Comparison of ENCODE assay signal across 25 cellular contexts in the genomic region with DNA sequence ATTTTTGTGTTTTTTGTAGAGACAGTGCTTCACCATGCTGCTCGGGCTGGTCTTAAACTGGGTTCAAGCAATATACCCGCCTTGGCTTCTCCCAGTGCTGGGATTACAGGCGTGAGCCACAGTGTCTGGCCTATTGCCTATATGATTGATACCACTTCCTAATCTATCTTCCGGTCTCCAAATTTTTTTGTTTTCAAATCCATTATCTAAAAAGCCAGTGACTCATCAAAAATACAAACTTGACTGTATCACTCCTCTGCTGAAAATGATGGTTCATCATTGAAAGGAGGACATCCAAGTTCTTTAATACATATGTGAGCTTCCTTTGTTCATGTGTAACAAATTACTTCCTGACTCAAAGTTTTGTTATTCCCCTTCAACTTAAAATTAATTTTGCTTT. TPM values are rescaled to one million over a fixed set of nuclear protein-coding genes. Genes with fewer than 3 reads are reported as not detected.
DNase-seq lines count a peak whose midpoint lies in the region; ATAC-seq, FAIRE-seq and TF ChIP-seq lines count a peak whose summit lies in the region.
"Had no signal": no experiment of that assay in that cellular context is flagged by ENCODE, and none has a peak within 500 bp of the region (broad histone marks: within the 10 kb centered on the region; RNA-seq: fewer than 3 reads in every experiment).

No MANE protein-coding gene starts in this region.

- H3K27me3 ChIP-seq in astrocyte (ENCODE audit: insufficient read depth, low read length) = no peaks in the 10 kb centered on the region
- H3K27me3 ChIP-seq: heart right ventricle, ovary, stomach had no signal

- H3K9ac ChIP-seq in astrocyte (ENCODE audit: low read length) = no peak overlapping the region

- peaks cover 27% of the 10 kb centered on the region for H3K36me3 ChIP-seq in astrocyte (ENCODE audit: insufficient read depth, low read length)
- H3K36me3 ChIP-seq: ovary had no signal

- H3K4me3 Mint-ChIP-seq in activated CD4-positive, alpha-beta T cell treated with anti-CD3 and anti-CD28 coated beads, Interleukin-2, amount 10 ng/mL, durations not matched to agents 24 days and 14 days = peak overlapping the region; percentile 15
- H3K4me3 Mint-ChIP-seq in T-cell = no peak overlapping the region
- H3K4me3 Mint-ChIP-seq in astrocyte (ENCODE audit: unreplicated experiment) = no peak overlapping the region
- peak overlapping the region; percentile 66 for H3K4me3 Mint-ChIP-seq in natural killer cell treated with Interleukin-12 subunit alpha and Interleukin-12 subunit beta and Interleukin-15 and Interleukin-18, amount 100 ng/mL, for 72 hours
- H3K4me3 Mint-ChIP-seq: endodermal cell had no signal

- peaks cover 26% of the 10 kb centered on the region for H4K20me1 ChIP-seq in astrocyte (ENCODE audit: insufficient read depth, low read length)

- no peaks in the 10 kb centered on the region for H3K9me3 ChIP-seq in astrocyte (ENCODE audit: insufficient read depth, low read depth, low read length)
- H3K9me3 ChIP-seq: heart right ventricle, lower lobe of right lung, ovary, stomach had no signal

- intact Hi-C loops in activated CD4-positive, alpha-beta T cell treated with anti-CD3 and anti-CD28 coated beads, Interleukin-2, amount 10 ng/mL, durations not matched to agents 24 days and 14 days (cut with micrococcal nuclease) = no loop called here

- no peaks in the 10 kb centered on the region for H3K4me1 ChIP-seq in astrocyte (ENCODE audit: insufficient read depth, low read length)

- CTCF ChIA-PET in T-cell (lab: Charles Lee) = no interaction called here

- DNase-seq in activated CD4-positive, alpha-beta T cell treated with anti-CD3 and anti-CD28 coated beads, Interleukin-2, amount 10 ng/mL, durations not matched to agents 24 days and 14 days = no peak
- DNase-seq in activated CD4-positive, alpha-beta T cell treated with anti-CD3 and anti-CD28 coated beads for 4 hours = no peak
- no peak for DNase-seq in T-cell
- peak; percentile 9 for DNase-seq in astrocyte (ENCODE audit: low read depth)
- no peak for DNase-seq in natural killer cell treated with Interleukin-12 subunit alpha and Interleukin-12 subunit beta and Interleukin-15 and Interleukin-18, amount 100 ng/mL, for 72 hours (ENCODE audit: low spot score)
- DNase-seq in stimulated activated naive CD4-positive, alpha-beta T cell (lab: John Stamatoyannopoulos, UW) = no peak
- no peak for DNase-seq in AG20443 (ENCODE audit: low spot score)
- DNase-seq: activated gamma-delta T cell treated with Interleukin-2 at 50 U/mL for 16 hours, DMS53, endodermal cell, H7, heart right ventricle, lower lobe of right lung, NCI-H1417 treated with DMSO at 0.1 percent for 48 hours, NCI-H2171, NCI-H526, ovary, stomach had no signal

- H3K27ac ChIP-seq in astrocyte (ENCODE audit: low read depth, low read length) = no peak overlapping the region
- H3K27ac ChIP-seq: C4-2B, heart right ventricle, lower lobe of right lung, ovary, stomach, VCaP had no signal

- no peak for FAIRE-seq in astrocyte (lab: Jason Lieb, UNC)
- FAIRE-seq: A204.1, GM12891, islet of Langerhans had no signal

- POLR2A ChIA-PET in T-cell (lab: Charles Lee) = no interaction called here

- TF ChIP-seq CTCF in astrocyte (IDR thresholded peaks at IDR 0.05; ENCODE audit: insufficient read depth, low read depth, low read length) = no peak

- ATAC-seq in T-cell (replicated peaks in 1 of 4) = no peak
- no peak for ATAC-seq in natural killer cell treated with Interleukin-12 subunit alpha and Interleukin-12 subunit beta and Interleukin-15 and Interleukin-18, amount 100 ng/mL, for 72 hours
- no peak for ATAC-seq in HG02763 (IDR thresholded peaks at IDR 0.05; ENCODE audit: unreplicated experiment)
- ATAC-seq: heart right ventricle, lower lobe of right lung, sciatic nerve had no signal

- H3K9me3 Mint-ChIP-seq in activated CD4-positive, alpha-beta T cell treated with anti-CD3 and anti-CD28 coated beads, Interleukin-2, amount 10 ng/mL, durations not matched to agents 24 days and 14 days = peaks cover 3% of the 10 kb centered on the region
- H3K9me3 Mint-ChIP-seq in T-cell (no peaks in the 10 kb centered on the region), astrocyte (ENCODE audit: unreplicated experiment) (no peaks in the 10 kb centered on the region)
- H3K9me3 Mint-ChIP-seq in natural killer cell treated with Interleukin-12 subunit alpha and Interleukin-12 subunit beta and Interleukin-15 and Interleukin-18, amount 100 ng/mL, for 72 hours = no peaks in the 10 kb centered on the region
- H3K9me3 Mint-ChIP-seq: endodermal cell had no signal

- no peaks in the 10 kb centered on the region for H3K27me3 Mint-ChIP-seq in activated CD4-positive, alpha-beta T cell treated with anti-CD3 and anti-CD28 coated beads, Interleukin-2, amount 10 ng/mL, durations not matched to agents 24 days and 14 days
- H3K27me3 Mint-ChIP-seq in T-cell (no peaks in the 10 kb centered on the region), astrocyte (ENCODE audit: low read depth, unreplicated experiment) (no peaks in the 10 kb centered on the region)
- H3K27me3 Mint-ChIP-seq in natural killer cell treated with Interleukin-12 subunit alpha and Interleukin-12 subunit beta and Interleukin-15 and Interleukin-18, amount 100 ng/mL, for 72 hours = no peaks in the 10 kb centered on the region

- no peak overlapping the region for H3K4me3 ChIP-seq in astrocyte (ENCODE audit: insufficient read depth, low read depth, low read length)
- H3K4me3 ChIP-seq: heart right ventricle, lower lobe of right lung, ovary, stomach had no signal

- peaks cover 38% of the 10 kb centered on the region for H3K4me1 Mint-ChIP-seq in activated CD4-positive, alpha-beta T cell treated with anti-CD3 and anti-CD28 coated beads, Interleukin-2, amount 10 ng/mL, durations not matched to agents 24 days and 14 days
- H3K4me1 Mint-ChIP-seq in T-cell = peaks cover 46 to 50% (median 47%) of the 10 kb centered on the region in 3 donors
- peaks cover 11% of the 10 kb centered on the region for H3K4me1 Mint-ChIP-seq in astrocyte (ENCODE audit: low read depth, unreplicated experiment)
- peaks cover 31 to 43% of the 10 kb centered on the region in 2 donors for H3K4me1 Mint-ChIP-seq in natural killer cell treated with Interleukin-12 subunit alpha and Interleukin-12 subunit beta and Interleukin-15 and Interleukin-18, amount 100 ng/mL, for 72 hours (ENCODE audit: low read depth in 2 of 2)

- no peak overlapping the region for H3K4me2 ChIP-seq in astrocyte (ENCODE audit: low read length)

- H3K27ac Mint-ChIP-seq in activated CD4-positive, alpha-beta T cell treated with anti-CD3 and anti-CD28 coated beads, Interleukin-2, amount 10 ng/mL, durations not matched to agents 24 days and 14 days = peak overlapping the region; percentile 57
- H3K27ac Mint-ChIP-seq in T-cell (peak overlapping the region; percentile 71 to 79), astrocyte (ENCODE audit: unreplicated experiment) (no peak overlapping the region)
- peak overlapping the region; percentile 82 to 90 for H3K27ac Mint-ChIP-seq in natural killer cell treated with Interleukin-12 subunit alpha and Interleukin-12 subunit beta and Interleukin-15 and Interleukin-18, amount 100 ng/mL, for 72 hours
- H3K27ac Mint-ChIP-seq: endodermal cell had no signal

- no peak overlapping the region for H2AFZ ChIP-seq in astrocyte (ENCODE audit: low read depth, low read length)

- H3K79me2 ChIP-seq in astrocyte (ENCODE audit: insufficient read depth, low read length) = peaks cover 50% of the 10 kb centered on the region

- peaks cover 83% of the 10 kb centered on the region for H3K36me3 Mint-ChIP-seq in activated CD4-positive, alpha-beta T cell treated with anti-CD3 and anti-CD28 coated beads, Interleukin-2, amount 10 ng/mL, durations not matched to agents 24 days and 14 days (ENCODE audit: low read depth)
- H3K36me3 Mint-ChIP-seq in T-cell = peaks cover 56% of the 10 kb centered on the region
- peaks cover 13% of the 10 kb centered on the region for H3K36me3 Mint-ChIP-seq in astrocyte (ENCODE audit: low read depth, unreplicated experiment)
- peaks cover 27% of the 10 kb centered on the region for H3K36me3 Mint-ChIP-seq in natural killer cell treated with Interleukin-12 subunit alpha and Interleukin-12 subunit beta and Interleukin-15 and Interleukin-18, amount 100 ng/mL, for 72 hours

RNA-seq across cellular contexts. Expression of a gene that starts 35.5 kb away (rescaled TPM):
- total RNA-seq in activated CD4-positive, alpha-beta T cell treated with anti-CD3 and anti-CD28 coated beads, Interleukin-2, amount 10 ng/mL, durations not matched to agents 24 days and 14 days = 3.7 and 4.0 TPM in 2 replicates
- total RNA-seq in T-cell = 10 to 100 TPM; 16.1 to 21.8 (median 16.7) TPM
- total RNA-seq in astrocyte = 17.9 and 19.5 TPM in 2 replicates
- 1 to 10 TPM; 3.3 to 7.1 TPM for total RNA-seq in natural killer cell treated with Interleukin-12 subunit alpha and Interleukin-12 subunit beta and Interleukin-15 and Interleukin-18, amount 100 ng/mL, for 72 hours

Comparison
In these comparisons a context has a peak if more than half of its experiments do, and no peak if none do; other contexts are left out.
1. H3K4me3 Mint-ChIP-seq: peak in activated CD4-positive, alpha-beta T cell treated with anti-CD3 and anti-CD28 coated beads, Interleukin-2, amount 10 ng/mL, durations not matched to agents 24 days and 14 days (single experiment) and natural killer cell treated with Interleukin-12 subunit alpha and Interleukin-12 subunit beta and Interleukin-15 and Interleukin-18, amount 100 ng/mL, for 72 hours (single experiment); none in T-cell (0 of 3) and astrocyte (single experiment).